ENCODE assay signal across 19 cellular contexts in the genomic region with DNA sequence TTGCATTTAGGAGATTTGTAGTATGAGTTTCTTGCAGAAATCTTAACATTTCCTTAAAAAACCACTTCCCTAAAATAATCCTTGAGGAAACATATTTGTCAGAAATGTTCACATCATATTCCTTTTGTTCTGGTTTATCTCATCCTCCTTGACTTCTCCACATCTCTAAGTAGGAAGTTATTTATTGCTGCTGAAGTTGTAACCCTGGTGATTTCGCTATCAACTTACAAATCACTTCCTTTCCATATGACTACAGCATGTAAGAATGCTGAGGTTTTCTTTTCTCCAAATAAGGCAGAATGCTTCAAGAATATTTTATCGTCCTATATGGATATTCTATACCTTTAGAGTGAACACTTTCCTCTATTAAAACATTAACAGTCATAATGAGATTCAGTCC.
A peak's percentile ranks its signal among the peaks of the same experiment; 100 is the strongest.
DNase-seq lines count a peak whose midpoint lies in the region; ATAC-seq and TF ChIP-seq lines count a peak whose summit lies in the region.
"Had no signal": no experiment of that assay in that cellular context is flagged by ENCODE, and none has a peak within 500 bp of the region (broad histone marks: within the 10 kb centered on the region; RNA-seq: fewer than 3 reads in every experiment).

No MANE protein-coding gene starts in this region.

- peak; percentile 20 for DNase-seq in GM04504 (ENCODE audit: low read depth)
- peak; percentile 30 for DNase-seq in fibroblast of peridontal ligament (ENCODE audit: extremely low read depth)
- no peak for DNase-seq in osteocyte (ENCODE audit: extremely low spot score, unreplicated experiment)
- DNase-seq in activated CD8-positive, alpha-beta T cell treated with anti-CD3 and anti-CD28 coated beads for 36 hours: no peak
- no peak for DNase-seq in CD8-positive, alpha-beta memory T cell
- DNase-seq in glutamatergic neuron: no peak
- DNase-seq: activated CD8-positive, alpha-beta T cell treated with anti-CD3 and anti-CD28 coated beads, Interleukin-2, amount 10 ng/mL, durations not matched to agents 7 days and 5 days; anterior cingulate cortex; immature natural killer cell; posterior cingulate gyrus; stimulated activated CD4-positive, alpha-beta T cell treated with anti-CD3 and anti-CD28 coated beads, Interleukin-12 subunit alpha, Interleukin-12 subunit beta, amount 100 ng/mL, for 4 hours had no signal

- ATAC-seq in SK-N-SH treated with all-trans-retinoic acid at 6 μM for 48 hours (peak; percentile 94), GM19395 (IDR thresholded peaks at IDR 0.05; ENCODE audit: unreplicated experiment) (no peak)
- no peak for ATAC-seq in activated CD8-positive, alpha-beta T cell treated with anti-CD3 and anti-CD28 coated beads for 36 hours
- ATAC-seq: activated CD8-positive, alpha-beta T cell treated with anti-CD3 and anti-CD28 coated beads, Interleukin-2, amount 10 ng/mL, durations not matched to agents 7 days and 5 days; activated T-helper 17 cell treated with anti-CD3 and anti-CD28 coated beads, Interleukin-2, amount 50 U/mL, for 72 hours had no signal

- POLR2A ChIA-PET in activated CD8-positive, alpha-beta T cell treated with anti-CD3 and anti-CD28 coated beads for 36 hours (lab: Charles Lee): no interaction called here
- POLR2A ChIA-PET in CD8-positive, alpha-beta memory T cell (lab: Charles Lee): no interaction called here

- no peak overlapping the region for H3K27ac ChIP-seq in CD8-positive, alpha-beta memory T cell (ENCODE audit: low read depth, low read length)
- H3K27ac ChIP-seq: KMS-11, SK-N-MC, vagina had no signal

- no peaks in the 10 kb centered on the region for H3K9me3 Mint-ChIP-seq in osteocyte (ENCODE audit: unreplicated experiment)
- no peaks in the 10 kb centered on the region for H3K9me3 Mint-ChIP-seq in activated CD8-positive, alpha-beta T cell treated with anti-CD3 and anti-CD28 coated beads for 36 hours
- peaks cover 0 to 4% (median 2%) of the 10 kb centered on the region in 5 donors for H3K9me3 Mint-ChIP-seq in CD8-positive, alpha-beta memory T cell
- H3K9me3 Mint-ChIP-seq in glutamatergic neuron (ENCODE audit: unreplicated experiment): peaks cover 2% of the 10 kb centered on the region
- H3K9me3 Mint-ChIP-seq: stimulated activated naive CD8-positive, alpha-beta T cell treated with anti-CD3 and anti-CD28 coated beads, Interleukin-15, Interleukin-2, amounts not matched to agents 100 ng/mL and 50 ng/mL, for 24 hours had no signal

- H3K4me1 Mint-ChIP-seq in osteocyte (ENCODE audit: unreplicated experiment) (peaks cover 13% of the 10 kb centered on the region), glutamatergic neuron (ENCODE audit: low read depth, unreplicated experiment) (no peaks in the 10 kb centered on the region)
- no peaks in the 10 kb centered on the region for H3K4me1 Mint-ChIP-seq in activated CD8-positive, alpha-beta T cell treated with anti-CD3 and anti-CD28 coated beads for 36 hours (ENCODE audit: low read depth)
- no peaks in the 10 kb centered on the region for H3K4me1 Mint-ChIP-seq in CD8-positive, alpha-beta memory T cell
- H3K4me1 Mint-ChIP-seq: activated T-helper 17 cell treated with anti-CD3 and anti-CD28 coated beads, Interleukin-2, amount 50 U/mL, for 72 hours; immature natural killer cell had no signal

- H3K36me3 ChIP-seq in CD8-positive, alpha-beta memory T cell (ENCODE audit: insufficient read depth, low read length): no peaks in the 10 kb centered on the region
- H3K36me3 ChIP-seq: HAP-1, vagina had no signal

- no peak overlapping the region for H3K4me3 ChIP-seq in CD8-positive, alpha-beta memory T cell (ENCODE audit: low read length)
- H3K4me3 ChIP-seq: HAP-1, SK-N-MC, vagina had no signal

- intact Hi-C loops in activated CD8-positive, alpha-beta T cell treated with anti-CD3 and anti-CD28 coated beads for 36 hours (cut with micrococcal nuclease): no loop called here

- H3K36me3 Mint-ChIP-seq in osteocyte (ENCODE audit: unreplicated experiment): no peaks in the 10 kb centered on the region
- H3K36me3 Mint-ChIP-seq in activated CD8-positive, alpha-beta T cell treated with anti-CD3 and anti-CD28 coated beads for 36 hours (ENCODE audit: low read depth): no peaks in the 10 kb centered on the region
- no peaks in the 10 kb centered on the region for H3K36me3 Mint-ChIP-seq in CD8-positive, alpha-beta memory T cell
- no peaks in the 10 kb centered on the region for H3K36me3 Mint-ChIP-seq in glutamatergic neuron (ENCODE audit: unreplicated experiment)
- H3K36me3 Mint-ChIP-seq: immature natural killer cell had no signal

- H3K27ac Mint-ChIP-seq in osteocyte (ENCODE audit: unreplicated experiment): peak overlapping the region; percentile 33
- H3K27ac Mint-ChIP-seq in activated CD8-positive, alpha-beta T cell treated with anti-CD3 and anti-CD28 coated beads for 36 hours: no peak overlapping the region
- no peak overlapping the region for H3K27ac Mint-ChIP-seq in CD8-positive, alpha-beta memory T cell
- H3K27ac Mint-ChIP-seq in glutamatergic neuron (ENCODE audit: unreplicated experiment): no peak overlapping the region
- H3K27ac Mint-ChIP-seq: activated CD8-positive, alpha-beta T cell treated with anti-CD3 and anti-CD28 coated beads, Interleukin-2, amount 10 ng/mL, durations not matched to agents 7 days and 5 days; activated T-helper 17 cell treated with anti-CD3 and anti-CD28 coated beads, Interleukin-2, amount 50 U/mL, for 72 hours; immature natural killer cell; stimulated activated naive CD8-positive, alpha-beta T cell treated with anti-CD3 and anti-CD28 coated beads, Interleukin-15, Interleukin-2, amounts not matched to agents 100 ng/mL and 50 ng/mL, for 24 hours had no signal

- H3K4me1 ChIP-seq in CD8-positive, alpha-beta memory T cell (ENCODE audit: insufficient read depth, low read length): no peaks in the 10 kb centered on the region
- H3K4me1 ChIP-seq: HAP-1, vagina had no signal

- no peaks in the 10 kb centered on the region for H3K9me3 ChIP-seq in CD8-positive, alpha-beta memory T cell (ENCODE audit: low read length)
- H3K9me3 ChIP-seq: HAP-1, vagina had no signal

- no peaks in the 10 kb centered on the region for H3K27me3 ChIP-seq in CD8-positive, alpha-beta memory T cell (ENCODE audit: insufficient read depth, low read length, poor library complexity, severe bottlenecking)
- H3K27me3 ChIP-seq: vagina had no signal

- CTCF ChIA-PET in activated CD8-positive, alpha-beta T cell treated with anti-CD3 and anti-CD28 coated beads for 36 hours (lab: Charles Lee): no interaction called here
- CTCF ChIA-PET in CD8-positive, alpha-beta memory T cell (lab: Charles Lee): no interaction called here

- no peak overlapping the region for H3K4me3 Mint-ChIP-seq in osteocyte (ENCODE audit: unreplicated experiment)
- no peak overlapping the region for H3K4me3 Mint-ChIP-seq in activated CD8-positive, alpha-beta T cell treated with anti-CD3 and anti-CD28 coated beads for 36 hours
- no peak overlapping the region for H3K4me3 Mint-ChIP-seq in CD8-positive, alpha-beta memory T cell
- H3K4me3 Mint-ChIP-seq in glutamatergic neuron (ENCODE audit: unreplicated experiment): no peak overlapping the region
- H3K4me3 Mint-ChIP-seq: activated CD8-positive, alpha-beta T cell treated with anti-CD3 and anti-CD28 coated beads, Interleukin-2, amount 10 ng/mL, durations not matched to agents 7 days and 5 days; activated T-helper 17 cell treated with anti-CD3 and anti-CD28 coated beads, Interleukin-2, amount 50 U/mL, for 72 hours; immature natural killer cell; stimulated activated naive CD8-positive, alpha-beta T cell treated with anti-CD3 and anti-CD28 coated beads, Interleukin-15, Interleukin-2, amounts not matched to agents 100 ng/mL and 50 ng/mL, for 24 hours had no signal

- H3K27me3 Mint-ChIP-seq in osteocyte (ENCODE audit: unreplicated experiment) (no peaks in the 10 kb centered on the region), glutamatergic neuron (ENCODE audit: unreplicated experiment) (no peaks in the 10 kb centered on the region)
- no peaks in the 10 kb centered on the region for H3K27me3 Mint-ChIP-seq in activated CD8-positive, alpha-beta T cell treated with anti-CD3 and anti-CD28 coated beads for 36 hours
- H3K27me3 Mint-ChIP-seq in CD8-positive, alpha-beta memory T cell: peaks cover 0 to 1% of the 10 kb centered on the region in 2 donors
- H3K27me3 Mint-ChIP-seq: activated T-helper 17 cell treated with anti-CD3 and anti-CD28 coated beads, Interleukin-2, amount 50 U/mL, for 72 hours had no signal

- TF ChIP-seq CTCF in osteocyte (IDR thresholded peaks at IDR 0.05) (no peak), glutamatergic neuron (IDR thresholded peaks at IDR 0.05; ENCODE audit: partially characterized antibody, unreplicated experiment) (no peak)
- no peak for TF ChIP-seq CTCF in activated CD8-positive, alpha-beta T cell treated with anti-CD3 and anti-CD28 coated beads for 36 hours (IDR thresholded peaks at IDR 0.05)

TF ChIP-seq in SK-N-SH treated with all-trans-retinoic acid at 6 μM for 48 hours, 23 proteins besides CTCF, POLR2A, EP300 and RAD21 (continues in another document):
- TF ChIP-seq RARB (CRISPR knock-in tag; IDR thresholded peaks at IDR 0.05) (no peak), TOX (CRISPR knock-in tag; IDR thresholded peaks at IDR 0.05; ENCODE audit: borderline replicate concordance) (peak; percentile 86; the same call in 1 of the 2 replicates), GLIS3 (CRISPR knock-in tag; IDR thresholded peaks at IDR 0.05) (no peak), ZC3H10 (CRISPR knock-in tag; IDR thresholded peaks at IDR 0.05) (no peak), TCF4 (CRISPR knock-in tag; IDR thresholded peaks at IDR 0.05; ENCODE audit: borderline replicate concordance) (no peak)
- TF ChIP-seq, protein P1, sequence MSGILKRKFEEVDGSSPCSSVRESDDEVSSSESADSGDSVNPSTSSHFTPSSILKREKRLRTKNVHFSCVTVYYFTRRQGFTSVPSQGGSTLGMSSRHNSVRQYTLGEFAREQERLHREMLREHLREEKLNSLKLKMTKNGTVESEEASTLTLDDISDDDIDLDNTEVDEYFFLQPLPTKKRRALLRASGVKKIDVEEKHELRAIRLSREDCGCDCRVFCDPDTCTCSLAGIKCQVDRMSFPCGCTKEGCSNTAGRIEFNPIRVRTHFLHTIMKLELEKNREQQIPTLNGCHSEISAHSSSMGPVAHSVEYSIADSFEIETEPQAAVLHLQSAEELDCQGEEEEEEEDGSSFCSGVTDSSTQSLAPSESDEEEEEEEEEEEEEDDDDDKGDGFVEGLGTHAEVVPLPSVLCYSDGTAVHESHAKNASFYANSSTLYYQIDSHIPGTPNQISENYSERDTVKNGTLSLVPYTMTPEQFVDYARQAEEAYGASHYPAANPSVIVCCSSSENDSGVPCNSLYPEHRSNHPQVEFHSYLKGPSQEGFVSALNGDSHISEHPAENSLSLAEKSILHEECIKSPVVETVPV (CRISPR knock-in tag; IDR thresholded peaks at IDR 0.05): no peak

Comparison
In these comparisons a context has a peak if more than half of its experiments do, and no peak if none do; other contexts are left out.
1. DNase-seq: peak in GM04504 (single experiment) and fibroblast of peridontal ligament (single experiment); none in osteocyte (single experiment), activated CD8-positive, alpha-beta T cell treated with anti-CD3 and anti-CD28 coated beads for 36 hours (single experiment), CD8-positive, alpha-beta memory T cell (0 of 5) and glutamatergic neuron (single experiment).